23 cellular contexts compared by ENCODE assay signal in genomic region chr1:12415239-12415543, GRCh38.
DNase-seq lines count a peak whose midpoint lies in the region; ATAC-seq and TF ChIP-seq lines count a peak whose summit lies in the region.
"Had no signal": no experiment of that assay in that cellular context is flagged by ENCODE, and none has a peak within 500 bp of the region (broad histone marks: within the 10 kb centered on the region; RNA-seq: fewer than 3 reads in every experiment).

No MANE protein-coding gene starts in this region.

- H3K36me3 ChIP-seq in Panc1 (ENCODE audit: control insufficient read depth, insufficient read depth, low read length) (no peaks in the 10 kb centered on the region), fibroblast of lung (ENCODE audit: control insufficient read depth, insufficient read depth, low read length) (peaks cover 1% of the 10 kb centered on the region)

- H3K36me3 Mint-ChIP-seq in activated CD8-positive, alpha-beta T cell treated with anti-CD3 and anti-CD28 coated beads for 36 hours (ENCODE audit: low read depth): peaks cover 56% of the 10 kb centered on the region
- H3K36me3 Mint-ChIP-seq in activated CD8-positive, alpha-beta T cell treated with anti-CD3 and anti-CD28 coated beads, Interleukin-2, amount 10 ng/mL, durations not matched to agents 7 days and 5 days (ENCODE audit: low read depth): peaks cover 84% of the 10 kb centered on the region
- peaks cover 36% of the 10 kb centered on the region for H3K36me3 Mint-ChIP-seq in stimulated activated effector memory CD8-positive, alpha-beta T cell treated with anti-CD3 and anti-CD28 coated beads, Interleukin-12 subunit alpha, Interleukin-12 subunit beta, amount 100 ng/mL, for 72 hours

- H3K27me3 Mint-ChIP-seq in activated CD8-positive, alpha-beta T cell treated with anti-CD3 and anti-CD28 coated beads for 36 hours: no peaks in the 10 kb centered on the region
- H3K27me3 Mint-ChIP-seq in activated CD8-positive, alpha-beta T cell treated with anti-CD3 and anti-CD28 coated beads, Interleukin-2, amount 10 ng/mL, durations not matched to agents 7 days and 5 days (ENCODE audit: low read depth): no peaks in the 10 kb centered on the region
- H3K27me3 Mint-ChIP-seq: effector memory CD8-positive, alpha-beta T cell; IgD-negative memory B cell; memory B cell; naive thymus-derived CD4-positive, alpha-beta T cell had no signal

- no peaks in the 10 kb centered on the region for H3K79me2 ChIP-seq in fibroblast of lung (ENCODE audit: control insufficient read depth, insufficient read depth, low read length)
- H3K79me2 ChIP-seq: hepatocyte, parathyroid adenoma had no signal

- peak overlapping the region; percentile 86 for H3K27ac Mint-ChIP-seq in activated CD8-positive, alpha-beta T cell treated with anti-CD3 and anti-CD28 coated beads for 36 hours
- H3K27ac Mint-ChIP-seq in activated CD8-positive, alpha-beta T cell treated with anti-CD3 and anti-CD28 coated beads, Interleukin-2, amount 10 ng/mL, durations not matched to agents 7 days and 5 days: no peak overlapping the region
- H3K27ac Mint-ChIP-seq in stimulated activated effector memory CD8-positive, alpha-beta T cell treated with anti-CD3 and anti-CD28 coated beads, Interleukin-12 subunit alpha, Interleukin-12 subunit beta, amount 100 ng/mL, for 72 hours: peak overlapping the region; percentile 24
- H3K27ac Mint-ChIP-seq: effector memory CD8-positive, alpha-beta T cell; IgD-negative memory B cell had no signal

- CTCF ChIA-PET in activated CD8-positive, alpha-beta T cell treated with anti-CD3 and anti-CD28 coated beads for 36 hours (lab: Charles Lee): interaction anchor here (0.8 to 2.4 kb wide), 5 partner anchors 8 to 204 kb away, joined by 3 to 11 read pairs (median 4); partner anchors contain the start of gene DHRS3
- CTCF ChIA-PET in activated CD8-positive, alpha-beta T cell treated with anti-CD3 and anti-CD28 coated beads, Interleukin-2, amount 10 ng/mL, durations not matched to agents 7 days and 5 days (lab: Charles Lee): interaction anchor here (1.3 to 1.4 kb wide), 3 partner anchors 11 to 243 kb away, joined by 3 to 4 read pairs (median 3); no protein-coding TSS in a partner anchor
- CTCF ChIA-PET in Panc1 (lab: Charles Lee): no interaction called here

- no peak overlapping the region for H3K4me3 Mint-ChIP-seq in activated CD8-positive, alpha-beta T cell treated with anti-CD3 and anti-CD28 coated beads for 36 hours
- no peak overlapping the region for H3K4me3 Mint-ChIP-seq in activated CD8-positive, alpha-beta T cell treated with anti-CD3 and anti-CD28 coated beads, Interleukin-2, amount 10 ng/mL, durations not matched to agents 7 days and 5 days
- H3K4me3 Mint-ChIP-seq in stimulated activated effector memory CD8-positive, alpha-beta T cell treated with anti-CD3 and anti-CD28 coated beads, Interleukin-12 subunit alpha, Interleukin-12 subunit beta, amount 100 ng/mL, for 72 hours: no peak overlapping the region
- H3K4me3 Mint-ChIP-seq: effector memory CD8-positive, alpha-beta T cell; IgD-negative memory B cell; memory B cell had no signal

- intact Hi-C loops in activated CD8-positive, alpha-beta T cell treated with anti-CD3 and anti-CD28 coated beads for 36 hours (cut with micrococcal nuclease): no loop called here
- intact Hi-C loops in Panc1 (cut with micrococcal nuclease; ENCODE audit: unreplicated experiment): no loop called here

- no peak overlapping the region for H3K9ac ChIP-seq in fibroblast of lung (ENCODE audit: insufficient read depth, low read length)
- H3K9ac ChIP-seq: parathyroid adenoma had no signal

- H3K9me3 ChIP-seq in Panc1 (ENCODE audit: control insufficient read depth, insufficient read depth, low read depth, low read length) (peaks cover 7% of the 10 kb centered on the region; the same call in 1 of the 2 replicates), fibroblast of lung (ENCODE audit: control insufficient read depth, insufficient read depth, low read depth, low read length) (no peaks in the 10 kb centered on the region)

- no peak overlapping the region for H3K4me3 ChIP-seq in Panc1 (ENCODE audit: low read depth in 2 of 2, low read length in 2 of 2)
- H3K4me3 ChIP-seq in fibroblast of lung (replicated peaks in 1 of 4; ENCODE audit: control extremely low read depth in 1 of 4, insufficient read depth in 1 of 4, low read depth in 3 of 4, low read length in 4 of 4): no peak overlapping the region
- H3K4me3 ChIP-seq: A549, hepatocyte, MG63 had no signal

- TF ChIP-seq CTCF in activated CD8-positive, alpha-beta T cell treated with anti-CD3 and anti-CD28 coated beads for 36 hours (IDR thresholded peaks at IDR 0.05): no peak
- TF ChIP-seq CTCF in Panc1 (IDR thresholded peaks at IDR 0.05) (no peak), fibroblast of lung (conservative IDR thresholded peaks at IDR 0.05 in 1 of 2, IDR thresholded peaks at IDR 0.05 in 1 of 2; ENCODE audit: low read depth in 1 of 2, low read length in 2 of 2) (no peak)

- no peak overlapping the region for H3K4me2 ChIP-seq in fibroblast of lung (ENCODE audit: extremely low read depth, insufficient read depth, low read length)
- H3K4me2 ChIP-seq: A549, hepatocyte had no signal

- peak; percentile 58 for ATAC-seq in activated CD8-positive, alpha-beta T cell treated with anti-CD3 and anti-CD28 coated beads for 36 hours
- no peak for ATAC-seq in activated CD8-positive, alpha-beta T cell treated with anti-CD3 and anti-CD28 coated beads, Interleukin-2, amount 10 ng/mL, durations not matched to agents 7 days and 5 days
- no peak for ATAC-seq in Panc1
- peak; percentile 68 for ATAC-seq in stimulated activated effector memory CD8-positive, alpha-beta T cell treated with anti-CD3 and anti-CD28 coated beads, Interleukin-12 subunit alpha, Interleukin-12 subunit beta, amount 100 ng/mL, for 72 hours
- ATAC-seq in GM18909 (IDR thresholded peaks at IDR 0.05; ENCODE audit: poor library complexity, unreplicated experiment): no peak
- ATAC-seq: effector memory CD8-positive, alpha-beta T cell; naive thymus-derived CD4-positive, alpha-beta T cell; Right ventricle myocardium inferior had no signal

- H3K4me1 Mint-ChIP-seq in activated CD8-positive, alpha-beta T cell treated with anti-CD3 and anti-CD28 coated beads for 36 hours (ENCODE audit: low read depth): peaks cover 43% of the 10 kb centered on the region
- H3K4me1 Mint-ChIP-seq in activated CD8-positive, alpha-beta T cell treated with anti-CD3 and anti-CD28 coated beads, Interleukin-2, amount 10 ng/mL, durations not matched to agents 7 days and 5 days (ENCODE audit: low read depth): peaks cover 18% of the 10 kb centered on the region
- H3K4me1 Mint-ChIP-seq in stimulated activated effector memory CD8-positive, alpha-beta T cell treated with anti-CD3 and anti-CD28 coated beads, Interleukin-12 subunit alpha, Interleukin-12 subunit beta, amount 100 ng/mL, for 72 hours: peaks cover 32% of the 10 kb centered on the region

- H3K27ac ChIP-seq in Panc1 (ENCODE audit: low read length) (0 out of 2 replicates have a peak overlapping the region, but pooled peaks have one; percentile 2), fibroblast of lung (ENCODE audit: insufficient read depth, low read length) (peak overlapping the region; percentile 34)
- H3K27ac ChIP-seq: A549, C4-2B, hepatocyte, parathyroid adenoma had no signal

- BruUV-seq in Panc1 (replicated peaks; lab: Mats Ljungman, UMichigan): no TSS peak

- H4K20me1 ChIP-seq in fibroblast of lung (ENCODE audit: control insufficient read depth, extremely low read depth, insufficient read depth, low read length): no peaks in the 10 kb centered on the region

- H3K4me1 ChIP-seq in Panc1 (ENCODE audit: control insufficient read depth, insufficient read depth, low read length): no peaks in the 10 kb centered on the region
- H3K4me1 ChIP-seq in fibroblast of lung (ENCODE audit: control insufficient read depth, extremely low read depth, insufficient read depth, low read length): no peaks in the 10 kb centered on the region
- H3K4me1 ChIP-seq: A549 had no signal

- H3K27me3 ChIP-seq in Panc1 (ENCODE audit: control insufficient read depth, insufficient read depth, low read length) (no peaks in the 10 kb centered on the region), fibroblast of lung (ENCODE audit: control insufficient read depth, insufficient read depth, low read length) (no peaks in the 10 kb centered on the region)
- H3K27me3 ChIP-seq: hepatocyte, MG63 had no signal

- no peak overlapping the region for H2AFZ ChIP-seq in fibroblast of lung (ENCODE audit: low read length)
- H2AFZ ChIP-seq: hepatocyte, parathyroid adenoma had no signal

- POLR2A ChIA-PET in activated CD8-positive, alpha-beta T cell treated with anti-CD3 and anti-CD28 coated beads for 36 hours (lab: Charles Lee): interaction anchor here (0.8 to 2.4 kb wide), 5 partner anchors 14 to 95 kb away, joined by 3 to 10 read pairs (median 6); no protein-coding TSS in a partner anchor
- POLR2A ChIA-PET in activated CD8-positive, alpha-beta T cell treated with anti-CD3 and anti-CD28 coated beads, Interleukin-2, amount 10 ng/mL, durations not matched to agents 7 days and 5 days (lab: Charles Lee): no interaction called here
- POLR2A ChIA-PET in Panc1 (lab: Charles Lee): no interaction called here

- in situ Hi-C loops in Panc1 (cut with HindIII; ENCODE audit: low pct_unique_long_range_greater_than_20kb, low sequenced_read_pairs): no loop called here

- peaks cover 5% of the 10 kb centered on the region for H3K9me3 Mint-ChIP-seq in activated CD8-positive, alpha-beta T cell treated with anti-CD3 and anti-CD28 coated beads for 36 hours
- peaks cover 14% of the 10 kb centered on the region for H3K9me3 Mint-ChIP-seq in activated CD8-positive, alpha-beta T cell treated with anti-CD3 and anti-CD28 coated beads, Interleukin-2, amount 10 ng/mL, durations not matched to agents 7 days and 5 days (ENCODE audit: insufficient read depth)
- H3K9me3 Mint-ChIP-seq in stimulated activated effector memory CD8-positive, alpha-beta T cell treated with anti-CD3 and anti-CD28 coated beads, Interleukin-12 subunit alpha, Interleukin-12 subunit beta, amount 100 ng/mL, for 72 hours: peaks cover 1% of the 10 kb centered on the region
- H3K9me3 Mint-ChIP-seq: effector memory CD8-positive, alpha-beta T cell had no signal

- no peak for DNase-seq in activated CD8-positive, alpha-beta T cell treated with anti-CD3 and anti-CD28 coated beads for 36 hours
- DNase-seq in activated CD8-positive, alpha-beta T cell treated with anti-CD3 and anti-CD28 coated beads, Interleukin-2, amount 10 ng/mL, durations not matched to agents 7 days and 5 days: no peak
- DNase-seq in Panc1 (ENCODE audit: low read depth, low spot score): no peak
- DNase-seq in fibroblast of lung (ENCODE audit: low read depth in 2 of 2): peak; percentile 10 to 23
- no peak for DNase-seq in stimulated activated effector memory CD8-positive, alpha-beta T cell treated with anti-CD3 and anti-CD28 coated beads, Interleukin-12 subunit alpha, Interleukin-12 subunit beta, amount 100 ng/mL, for 72 hours (ENCODE audit: low spot score in 2 of 2)
- no peak for DNase-seq in activated CD8-positive, alpha-beta memory T cell treated with anti-CD3 and anti-CD28 coated beads, Interleukin-2, amount 50 U/mL, for 4 hours
- DNase-seq in NCI-H510A (lab: John Stamatoyannopoulos, UW): no peak
- DNase-seq: aorta; cerebellar nuclear complex; DMS53; effector memory CD8-positive, alpha-beta T cell; MG63; naive thymus-derived CD4-positive, alpha-beta T cell; NCI-H1436 treated with DMSO at 0.1 percent for 48 hours; NCI-H526 had no signal

Comparison
In these comparisons a context has a peak if more than half of its experiments do, and no peak if none do; other contexts are left out.
1. ATAC-seq: peak in activated CD8-positive, alpha-beta T cell treated with anti-CD3 and anti-CD28 coated beads for 36 hours (single experiment) and stimulated activated effector memory CD8-positive, alpha-beta T cell treated with anti-CD3 and anti-CD28 coated beads, Interleukin-12 subunit alpha, Interleukin-12 subunit beta, amount 100 ng/mL, for 72 hours (single experiment); none in activated CD8-positive, alpha-beta T cell treated with anti-CD3 and anti-CD28 coated beads, Interleukin-2, amount 10 ng/mL, durations not matched to agents 7 days and 5 days (single experiment), Panc1 (single experiment) and GM18909 (single experiment).
2. DNase-seq: peak in fibroblast of lung (2 of 2); none in activated CD8-positive, alpha-beta T cell treated with anti-CD3 and anti-CD28 coated beads for 36 hours (single experiment), activated CD8-positive, alpha-beta T cell treated with anti-CD3 and anti-CD28 coated beads, Interleukin-2, amount 10 ng/mL, durations not matched to agents 7 days and 5 days (single experiment), Panc1 (single experiment), stimulated activated effector memory CD8-positive, alpha-beta T cell treated with anti-CD3 and anti-CD28 coated beads, Interleukin-12 subunit alpha, Interleukin-12 subunit beta, amount 100 ng/mL, for 72 hours (0 of 2), activated CD8-positive, alpha-beta memory T cell treated with anti-CD3 and anti-CD28 coated beads, Interleukin-2, amount 50 U/mL, for 4 hours (single experiment) and NCI-H510A (single experiment).